In genomic region chr2:135091681-135092080, GRCh38 we compare ENCODE assay signal across 28 cellular contexts. TPM values are rescaled to one million over a fixed set of nuclear protein-coding genes. Genes with fewer than 3 reads are reported as not detected.
"Had no signal": no experiment of that assay in that cellular context is flagged by ENCODE, and none has a peak within 500 bp of the region (broad histone marks: within the 10 kb centered on the region; RNA-seq: fewer than 3 reads in every experiment).

No MANE protein-coding gene starts in this region.

- H3K4me3 ChIP-seq: breast epithelium, esophagus muscularis mucosa, heart right ventricle, left ventricle myocardium inferior, ovary, prostate gland, tibial nerve had no signal

- H3K27ac ChIP-seq: breast epithelium, esophagus muscularis mucosa, foreskin keratinocyte, heart right ventricle, left ventricle myocardium inferior, neutrophil, ovary, prostate gland, tibial nerve had no signal

- ATAC-seq: activated naive CD8-positive, alpha-beta T cell treated with anti-CD3 and anti-CD28 coated beads, Interleukin-2, amount 50 U/mL, for 24 hours; foreskin keratinocyte; heart right ventricle had no signal

- H3K36me3 ChIP-seq: ovary, prostate gland had no signal

- H3K9me3 ChIP-seq: esophagus muscularis mucosa, neutrophil, ovary, prostate gland had no signal

- H3K27me3 ChIP-seq: breast epithelium, esophagus muscularis mucosa, foreskin keratinocyte, heart right ventricle, neutrophil, ovary, tibial nerve had no signal

- DNase-seq: activated CD4-positive, alpha-beta T cell treated with anti-CD3 and anti-CD28 coated beads for 4 hours; activated CD4-positive, alpha-beta T cell treated with anti-CD3 and anti-CD28 coated beads, Interleukin-2, amount 50 U/mL, for 4 hours; activated CD8-positive, alpha-beta memory T cell treated with anti-CD3 and anti-CD28 coated beads for 24 hours; activated gamma-delta T cell; activated naive CD4-positive, alpha-beta T cell treated with anti-CD3 and anti-CD28 coated beads, Interleukin-2, amount 10 ng/mL, durations not matched to agents 7 days and 5 days; activated naive CD8-positive, alpha-beta T cell treated with anti-CD3 and anti-CD28 coated beads, Interleukin-2, amount 50 U/mL, for 24 hours; amygdala; central memory CD4-positive, alpha-beta T cell; foreskin keratinocyte; heart right ventricle; kidney glomerular epithelial cell; left ventricle myocardium inferior; naive B cell; nephron progenitor cell; ovary; stimulated activated CD4-positive, alpha-beta T cell treated with anti-CD3 and anti-CD28 coated beads, Interleukin-15, amount 100 ng/mL, for 24 hours; stimulated activated CD4-positive, alpha-beta T cell treated with anti-CD3 and anti-CD28 coated beads, Interleukin-2, amount 100 ng/mL, for 24 hours; stimulated activated naive CD4-positive, alpha-beta T cell had no signal

- H3K4me1 ChIP-seq: breast epithelium, prostate gland, tibial nerve had no signal

RNA-seq across cellular contexts. Expression of gene MAP3K19, which starts 44.4 kb away (rescaled TPM):
- total RNA-seq: activated T-helper 1 cell treated with anti-CD3 and anti-CD28 coated beads, Interleukin-12 subunit alpha, Interleukin-12 subunit beta, Interleukin-2, Interleukin-4 antibody, amounts not matched to agents 30 ng/mL and 10 ng/mL and 1 ng/mL, durations not matched to agents 14 hours and 24 hours and 36 hours; breast epithelium; esophagus muscularis mucosa; foreskin keratinocyte; glomerular endothelial cell; heart right ventricle; left ventricle myocardium inferior; lung microvascular endothelial cell; T-helper 1 cell treated with Interleukin-12 subunit alpha and Interleukin-12 subunit beta and Interleukin-4 antibody, amounts not matched to agents 30 ng/mL and 1 ng/mL, for 36 hours; tibial nerve; ureter had no signal
- polyA plus RNA-seq: foreskin keratinocyte, heart right ventricle had no signal
